Comparison of ENCODE assay signal across 38 cellular contexts in the genomic region with DNA sequence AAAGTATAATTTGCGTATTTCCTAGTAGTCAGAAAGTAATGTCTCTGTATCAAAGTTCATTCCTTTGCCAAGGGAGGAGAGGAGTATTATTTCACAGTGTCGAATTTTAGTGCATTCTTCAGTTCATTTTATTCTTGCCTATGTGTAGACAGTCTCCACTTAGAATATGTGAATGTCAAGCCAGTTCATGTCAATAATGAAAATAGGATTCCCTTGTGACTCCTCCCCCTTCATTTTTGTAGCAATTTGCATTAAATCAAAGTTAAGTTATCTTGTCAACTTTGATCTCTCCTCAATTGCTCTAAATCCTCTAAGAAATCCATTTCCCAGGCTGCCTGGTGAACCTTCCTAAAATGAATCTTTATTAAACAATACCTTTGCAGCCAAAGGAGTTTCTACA.
"Had no signal": no experiment of that assay in that cellular context is flagged by ENCODE, and none has a peak within 500 bp of the region (broad histone marks: within the 10 kb centered on the region; RNA-seq: fewer than 3 reads in every experiment).

No MANE protein-coding gene starts in this region.

- H3K9me3 ChIP-seq: adrenal gland, ascending aorta, body of pancreas, breast epithelium had no signal

- H3K4me3 ChIP-seq: adrenal gland, ascending aorta, body of pancreas, breast epithelium, cardiac muscle cell had no signal

- H3K36me3 Mint-ChIP-seq: activated naive CD4-positive, alpha-beta T cell treated with anti-CD3 and anti-CD28 coated beads, Interleukin-2, amount 10 ng/mL, durations not matched to agents 7 days and 5 days; activated naive CD4-positive, alpha-beta T cell treated with anti-CD3 and anti-CD28 coated beads, Interleukin-2, amount 50 U/mL, for 24 hours; activated naive CD4-positive, alpha-beta T cell treated with anti-CD3 and anti-CD28 coated beads, Interleukin-2, amount 50 U/mL, for 72 hours; activated naive CD8-positive, alpha-beta T cell; activated naive CD8-positive, alpha-beta T cell treated with anti-CD3 and anti-CD28 coated beads for 36 hours; activated naive CD8-positive, alpha-beta T cell treated with anti-CD3 and anti-CD28 coated beads, Interleukin-2, amount 10 ng/mL, durations not matched to agents 7 days and 5 days; brain had no signal

- H3K4me3 Mint-ChIP-seq: activated naive CD4-positive, alpha-beta T cell treated with anti-CD3 and anti-CD28 coated beads for 36 hours; activated naive CD4-positive, alpha-beta T cell treated with anti-CD3 and anti-CD28 coated beads, Interleukin-2, amount 10 ng/mL, durations not matched to agents 7 days and 5 days; activated naive CD4-positive, alpha-beta T cell treated with anti-CD3 and anti-CD28 coated beads, Interleukin-2, amount 50 U/mL, for 24 hours; activated naive CD8-positive, alpha-beta T cell; activated naive CD8-positive, alpha-beta T cell treated with anti-CD3 and anti-CD28 coated beads for 36 hours; activated naive CD8-positive, alpha-beta T cell treated with anti-CD3 and anti-CD28 coated beads, Interleukin-2, amount 10 ng/mL, durations not matched to agents 7 days and 5 days; activated naive CD8-positive, alpha-beta T cell treated with anti-CD3 and anti-CD28 coated beads, Interleukin-2, amount 50 U/mL, for 24 hours; activated T-cell treated with anti-CD3 and anti-CD28 coated beads, Interleukin-2, amount 50 U/mL, for 24 hours; activated T-cell treated with anti-CD3 and anti-CD28 coated beads, Interleukin-2, amount 50 U/mL, for 4 hours; activated T-cell treated with anti-CD3 and anti-CD28 coated beads, Interleukin-2, amount 50 U/mL, for 72 hours; activated T-helper 1 cell treated with anti-CD3 and anti-CD28 coated beads, Interleukin-12 subunit alpha, Interleukin-12 subunit beta, Interleukin-2, Interleukin-4 antibody, amounts not matched to agents 30 ng/mL and 10 ng/mL and 1 ng/mL, durations not matched to agents 14 hours and 24 hours and 36 hours; activated T-helper 17 cell treated with anti-CD3 and anti-CD28 coated beads, Interleukin-2, amount 50 U/mL, for 72 hours; brain; central memory CD8-positive, alpha-beta T cell had no signal

- H3K27ac Mint-ChIP-seq: activated naive CD4-positive, alpha-beta T cell treated with anti-CD3 and anti-CD28 coated beads for 36 hours; activated naive CD4-positive, alpha-beta T cell treated with anti-CD3 and anti-CD28 coated beads, Interleukin-2, amount 10 ng/mL, durations not matched to agents 7 days and 5 days; activated naive CD4-positive, alpha-beta T cell treated with anti-CD3 and anti-CD28 coated beads, Interleukin-2, amount 50 U/mL, for 24 hours; activated naive CD4-positive, alpha-beta T cell treated with anti-CD3 and anti-CD28 coated beads, Interleukin-2, amount 50 U/mL, for 72 hours; activated naive CD8-positive, alpha-beta T cell; activated naive CD8-positive, alpha-beta T cell treated with anti-CD3 and anti-CD28 coated beads for 36 hours; activated naive CD8-positive, alpha-beta T cell treated with anti-CD3 and anti-CD28 coated beads, Interleukin-2, amount 10 ng/mL, durations not matched to agents 7 days and 5 days; activated naive CD8-positive, alpha-beta T cell treated with anti-CD3 and anti-CD28 coated beads, Interleukin-2, amount 50 U/mL, for 24 hours; activated T-cell treated with anti-CD3 and anti-CD28 coated beads, Interleukin-2, amount 50 U/mL, for 24 hours; activated T-cell treated with anti-CD3 and anti-CD28 coated beads, Interleukin-2, amount 50 U/mL, for 72 hours; activated T-helper 1 cell treated with anti-CD3 and anti-CD28 coated beads, Interleukin-12 subunit alpha, Interleukin-12 subunit beta, Interleukin-2, Interleukin-4 antibody, amounts not matched to agents 30 ng/mL and 10 ng/mL and 1 ng/mL, durations not matched to agents 14 hours and 24 hours and 36 hours; activated T-helper 17 cell treated with anti-CD3 and anti-CD28 coated beads, Interleukin-2, amount 50 U/mL, for 72 hours; activated T-helper 2 cell treated with anti-CD3 and anti-CD28 coated beads, Interferon-gamma antibody, Interleukin-2, Interleukin-4, amounts not matched to agents 10 μg/mL and 5 μg/mL and 100 μg/mL, durations not matched to agents 14 hours and 24 hours and 36 hours; brain had no signal

- H3K9me3 Mint-ChIP-seq: activated naive CD4-positive, alpha-beta T cell treated with anti-CD3 and anti-CD28 coated beads for 36 hours; activated naive CD4-positive, alpha-beta T cell treated with anti-CD3 and anti-CD28 coated beads, Interleukin-2, amount 10 ng/mL, durations not matched to agents 7 days and 5 days; activated naive CD4-positive, alpha-beta T cell treated with anti-CD3 and anti-CD28 coated beads, Interleukin-2, amount 50 U/mL, for 24 hours; activated naive CD4-positive, alpha-beta T cell treated with anti-CD3 and anti-CD28 coated beads, Interleukin-2, amount 50 U/mL, for 72 hours; activated naive CD8-positive, alpha-beta T cell treated with anti-CD3 and anti-CD28 coated beads for 36 hours; activated naive CD8-positive, alpha-beta T cell treated with anti-CD3 and anti-CD28 coated beads, Interleukin-2, amount 10 ng/mL, durations not matched to agents 7 days and 5 days; activated naive CD8-positive, alpha-beta T cell treated with anti-CD3 and anti-CD28 coated beads, Interleukin-2, amount 50 U/mL, for 24 hours; activated T-cell treated with anti-CD3 and anti-CD28 coated beads, Interleukin-2, amount 50 U/mL, for 4 hours; activated T-cell treated with anti-CD3 and anti-CD28 coated beads, Interleukin-2, amount 50 U/mL, for 72 hours; activated T-helper 1 cell treated with anti-CD3 and anti-CD28 coated beads, Interleukin-12 subunit alpha, Interleukin-12 subunit beta, Interleukin-2, Interleukin-4 antibody, amounts not matched to agents 30 ng/mL and 10 ng/mL and 1 ng/mL, durations not matched to agents 14 hours and 24 hours and 36 hours; activated T-helper 2 cell treated with anti-CD3 and anti-CD28 coated beads, Interferon-gamma antibody, Interleukin-2, Interleukin-4, amounts not matched to agents 10 μg/mL and 5 μg/mL and 100 μg/mL, durations not matched to agents 14 hours and 24 hours and 36 hours; brain had no signal

- H3K36me3 ChIP-seq: adrenal gland, ascending aorta, brain microvascular endothelial cell, breast epithelium, cardiac muscle cell had no signal

- H3K27me3 Mint-ChIP-seq: activated naive CD4-positive, alpha-beta T cell treated with anti-CD3 and anti-CD28 coated beads, Interleukin-2, amount 10 ng/mL, durations not matched to agents 7 days and 5 days; activated naive CD4-positive, alpha-beta T cell treated with anti-CD3 and anti-CD28 coated beads, Interleukin-2, amount 50 U/mL, for 24 hours; activated naive CD8-positive, alpha-beta T cell treated with anti-CD3 and anti-CD28 coated beads for 36 hours; activated naive CD8-positive, alpha-beta T cell treated with anti-CD3 and anti-CD28 coated beads, Interleukin-2, amount 10 ng/mL, durations not matched to agents 7 days and 5 days; activated T-cell treated with anti-CD3 and anti-CD28 coated beads, Interleukin-2, amount 50 U/mL, for 24 hours; activated T-helper 17 cell treated with anti-CD3 and anti-CD28 coated beads, Interleukin-2, amount 50 U/mL, for 72 hours; brain; central memory CD8-positive, alpha-beta T cell had no signal

- ATAC-seq: activated naive CD4-positive, alpha-beta T cell treated with anti-CD3 and anti-CD28 coated beads, Interleukin-2, amount 50 U/mL, for 72 hours; activated naive CD8-positive, alpha-beta T cell treated with anti-CD3 and anti-CD28 coated beads, Interleukin-2, amount 50 U/mL, for 24 hours; activated T-cell treated with anti-CD3 and anti-CD28 coated beads, Interleukin-2, amount 50 U/mL, for 4 hours; activated T-cell treated with anti-CD3 and anti-CD28 coated beads, Interleukin-2, amount 50 U/mL, for 72 hours; activated T-helper 17 cell treated with anti-CD3 and anti-CD28 coated beads, Interleukin-2, amount 50 U/mL, for 72 hours; body of pancreas had no signal

- H3K27me3 ChIP-seq: adrenal gland, ascending aorta, body of pancreas, brain microvascular endothelial cell, breast epithelium, cardiac muscle cell had no signal

- DNase-seq: activated effector memory CD4-positive, alpha-beta T cell treated with anti-CD3 and anti-CD28 coated beads, Interleukin-2, amount 50 U/mL, for 16 hours; activated effector memory CD4-positive, alpha-beta T cell treated with Interleukin-2 at 50 U/mL for 16 hours; activated gamma-delta T cell; activated gamma-delta T cell treated with Interleukin-2 at 50 U/mL for 16 hours; activated naive CD4-positive, alpha-beta T cell; activated naive CD4-positive, alpha-beta T cell treated with anti-CD3 and anti-CD28 coated beads for 36 hours; activated naive CD4-positive, alpha-beta T cell treated with anti-CD3 and anti-CD28 coated beads, Interleukin-2, amount 10 ng/mL, durations not matched to agents 7 days and 5 days; activated naive CD4-positive, alpha-beta T cell treated with anti-CD3 and anti-CD28 coated beads, Interleukin-2, amount 50 U/mL, for 16 hours; activated naive CD4-positive, alpha-beta T cell treated with Interleukin-2 at 50 U/mL for 16 hours; activated naive CD8-positive, alpha-beta T cell treated with anti-CD3 and anti-CD28 coated beads for 36 hours; activated naive CD8-positive, alpha-beta T cell treated with anti-CD3 and anti-CD28 coated beads, Interleukin-2, amount 10 ng/mL, durations not matched to agents 7 days and 5 days; activated naive CD8-positive, alpha-beta T cell treated with anti-CD3 and anti-CD28 coated beads, Interleukin-2, amount 50 U/mL, for 24 hours; activated T-cell treated with anti-CD3 and anti-CD28 coated beads, Interleukin-2, amount 50 U/mL, for 1 hour; activated T-cell treated with anti-CD3 and anti-CD28 coated beads, Interleukin-2, amount 50 U/mL, for 24 hours; activated T-cell treated with anti-CD3 and anti-CD28 coated beads, Interleukin-2, amount 50 U/mL, for 4 hours; activated T-cell treated with anti-CD3 and anti-CD28 coated beads, Interleukin-2, amount 50 U/mL, for 48 hours; activated T-cell treated with anti-CD3 and anti-CD28 coated beads, Interleukin-2, amount 50 U/mL, for 72 hours; adrenal gland; amniotic stem cell; amygdala; anterior cingulate cortex; aorta; body of pancreas; brain microvascular endothelial cell; caudate nucleus; central memory CD4-positive, alpha-beta T cell; cerebellar nuclear complex had no signal

- H3K4me1 Mint-ChIP-seq: activated naive CD4-positive, alpha-beta T cell treated with anti-CD3 and anti-CD28 coated beads, Interleukin-2, amount 10 ng/mL, durations not matched to agents 7 days and 5 days; activated naive CD4-positive, alpha-beta T cell treated with anti-CD3 and anti-CD28 coated beads, Interleukin-2, amount 50 U/mL, for 24 hours; activated naive CD8-positive, alpha-beta T cell treated with anti-CD3 and anti-CD28 coated beads for 36 hours; activated naive CD8-positive, alpha-beta T cell treated with anti-CD3 and anti-CD28 coated beads, Interleukin-2, amount 10 ng/mL, durations not matched to agents 7 days and 5 days; activated naive CD8-positive, alpha-beta T cell treated with anti-CD3 and anti-CD28 coated beads, Interleukin-2, amount 50 U/mL, for 24 hours; activated T-helper 17 cell treated with anti-CD3 and anti-CD28 coated beads, Interleukin-2, amount 50 U/mL, for 72 hours; central memory CD8-positive, alpha-beta T cell had no signal

- H3K27ac ChIP-seq: adrenal gland, ascending aorta, body of pancreas, brain microvascular endothelial cell, breast epithelium, cardiac muscle cell had no signal
